In the genomic region with DNA sequence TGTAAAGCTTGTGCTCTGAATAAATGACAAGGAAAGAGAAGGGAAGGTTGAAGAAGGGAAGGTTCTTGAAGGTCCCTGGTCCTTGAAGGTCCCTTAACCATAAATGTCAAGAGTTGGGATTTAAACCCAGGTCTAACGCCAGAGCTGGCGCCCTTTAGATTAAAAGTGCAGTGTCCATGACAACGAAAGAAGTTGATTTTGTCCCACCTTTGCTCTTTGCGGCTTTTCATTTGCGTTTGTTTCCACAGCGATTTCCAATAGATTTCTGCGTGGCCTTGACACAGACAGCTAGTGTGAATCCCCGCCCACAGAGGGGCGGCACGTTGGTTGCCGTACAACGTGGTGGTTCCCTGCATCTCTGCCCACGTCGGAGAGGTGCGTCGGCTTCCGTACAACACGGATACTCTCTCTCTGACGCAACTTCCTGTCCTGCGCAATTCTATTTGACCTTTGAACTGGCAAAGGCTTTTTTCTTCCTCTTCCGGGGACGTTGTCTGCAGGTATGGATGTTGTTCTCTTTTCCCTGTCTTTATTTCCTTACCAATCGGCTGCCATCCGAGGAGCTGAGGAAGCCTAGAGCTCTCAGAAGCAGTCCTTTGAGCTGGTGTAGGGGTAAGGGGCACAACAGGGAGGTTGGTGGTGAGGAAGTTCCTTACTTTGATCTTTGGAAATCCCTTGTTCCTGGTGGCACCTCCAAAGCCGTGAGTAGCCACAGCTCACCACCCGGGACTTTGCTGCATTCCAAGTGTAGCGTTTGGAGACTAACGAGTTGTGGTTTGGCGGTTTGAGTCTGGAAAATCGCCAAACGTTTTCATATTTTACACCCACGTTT, we compare ENCODE assay signal across 1 cellular context.
TF ChIP-seq lines count a peak whose summit lies in the region.

A gene (plus strand): TSS at position 476 of the 832 bp plus-strand sequence. CDS start 1,384 bp downstream, outside the sequence.

TF ChIP-seq in HepG2, 621 proteins besides CTCF, POLR2A, EP300 and RAD21 (continued from another document and continues in another):
- TF ChIP-seq, protein P1, sequence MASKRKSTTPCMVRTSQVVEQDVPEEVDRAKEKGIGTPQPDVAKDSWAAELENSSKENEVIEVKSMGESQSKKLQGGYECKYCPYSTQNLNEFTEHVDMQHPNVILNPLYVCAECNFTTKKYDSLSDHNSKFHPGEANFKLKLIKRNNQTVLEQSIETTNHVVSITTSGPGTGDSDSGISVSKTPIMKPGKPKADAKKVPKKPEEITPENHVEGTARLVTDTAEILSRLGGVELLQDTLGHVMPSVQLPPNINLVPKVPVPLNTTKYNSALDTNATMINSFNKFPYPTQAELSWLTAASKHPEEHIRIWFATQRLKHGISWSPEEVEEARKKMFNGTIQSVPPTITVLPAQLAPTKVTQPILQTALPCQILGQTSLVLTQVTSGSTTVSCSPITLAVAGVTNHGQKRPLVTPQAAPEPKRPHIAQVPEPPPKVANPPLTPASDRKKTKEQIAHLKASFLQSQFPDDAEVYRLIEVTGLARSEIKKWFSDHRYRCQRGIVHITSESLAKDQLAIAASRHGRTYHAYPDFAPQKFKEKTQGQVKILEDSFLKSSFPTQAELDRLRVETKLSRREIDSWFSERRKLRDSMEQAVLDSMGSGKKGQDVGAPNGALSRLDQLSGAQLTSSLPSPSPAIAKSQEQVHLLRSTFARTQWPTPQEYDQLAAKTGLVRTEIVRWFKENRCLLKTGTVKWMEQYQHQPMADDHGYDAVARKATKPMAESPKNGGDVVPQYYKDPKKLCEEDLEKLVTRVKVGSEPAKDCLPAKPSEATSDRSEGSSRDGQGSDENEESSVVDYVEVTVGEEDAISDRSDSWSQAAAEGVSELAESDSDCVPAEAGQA (IDR thresholded peaks at IDR 0.05; ENCODE audit: low read depth): 0 out of 2 replicates have a peak, but pooled peaks have one; percentile 65
- TF ChIP-seq, protein P1 (CRISPR knock-in tag; IDR thresholded peaks at IDR 0.05; ENCODE audit: borderline replicate concordance): no peak
- TF ChIP-seq CCDC6 (CRISPR knock-in tag; IDR thresholded peaks at IDR 0.05) (peak; percentile 18; the same call in 1 of the 2 replicates), NR1H2 (CRISPR knock-in tag; IDR thresholded peaks at IDR 0.05; ENCODE audit: borderline replicate concordance, low read depth) (no peak), ZNF850 (CRISPR knock-in tag; conservative IDR thresholded peaks at IDR 0.05) (no peak), ZNF33A (CRISPR knock-in tag; IDR thresholded peaks at IDR 0.05; ENCODE audit: borderline replicate concordance) (no peak), ELF4 (CRISPR knock-in tag; IDR thresholded peaks at IDR 0.05; ENCODE audit: borderline replicate concordance) (0 out of 2 replicates have a peak, but pooled peaks have one; percentile 86), ZMYM3 (CRISPR knock-in tag; IDR thresholded peaks at IDR 0.05) (no peak), RCOR2 (CRISPR knock-in tag; IDR thresholded peaks at IDR 0.05) (no peak), BHLHE40 (IDR thresholded peaks at IDR 0.05; ENCODE audit: low read length) (no peak), ZNF547 (CRISPR knock-in tag; IDR thresholded peaks at IDR 0.05) (0 out of 2 replicates have a peak, but pooled peaks have one; percentile 57), ARNTL (CRISPR knock-in tag; IDR thresholded peaks at IDR 0.05) (no peak), KAT7 (CRISPR knock-in tag; IDR thresholded peaks at IDR 0.05; ENCODE audit: borderline replicate concordance) (peak; percentile 27; the same call in 1 of the 2 replicates), RFXANK (CRISPR knock-in tag; IDR thresholded peaks at IDR 0.05) (peak; percentile 72; the same call in 1 of the 2 replicates), DMAP1 (CRISPR knock-in tag; IDR thresholded peaks at IDR 0.05) (peak; percentile 92), ZNF598 (CRISPR knock-in tag; IDR thresholded peaks at IDR 0.05; ENCODE audit: borderline replicate concordance) (0 out of 2 replicates have a peak, but pooled peaks have one; percentile 80), ZNF317 (CRISPR knock-in tag; IDR thresholded peaks at IDR 0.05) (no peak), ZNF792 (CRISPR knock-in tag; IDR thresholded peaks at IDR 0.05) (peak; percentile 50; the same call in 1 of the 2 replicates), ZSCAN25 (CRISPR knock-in tag; IDR thresholded peaks at IDR 0.05) (no peak), MEF2D (CRISPR knock-in tag; IDR thresholded peaks at IDR 0.05) (no peak), ONECUT2 (CRISPR knock-in tag; IDR thresholded peaks at IDR 0.05) (no peak; the same call in 1 of the 2 replicates), HDAC1 (CRISPR knock-in tag; IDR thresholded peaks at IDR 0.05) (peak; percentile 74), AGO2 (optimal IDR thresholded peaks at IDR 0.05; ENCODE audit: low read depth, low read length) (no peak), ZNF616 (CRISPR knock-in tag; IDR thresholded peaks at IDR 0.05; ENCODE audit: low read depth) (no peak), ZNF776 (CRISPR knock-in tag; IDR thresholded peaks at IDR 0.05) (no peak), SIX1 (CRISPR knock-in tag; IDR thresholded peaks at IDR 0.05; ENCODE audit: borderline replicate concordance) (peak; percentile 51; the same call in 1 of the 2 replicates), SP140L (CRISPR knock-in tag; IDR thresholded peaks at IDR 0.05; ENCODE audit: borderline replicate concordance) (peak; percentile 96; the same call in 1 of the 2 replicates), SNAI1 (CRISPR knock-in tag; IDR thresholded peaks at IDR 0.05; ENCODE audit: borderline replicate concordance) (no peak), HES4 (CRISPR knock-in tag; IDR thresholded peaks at IDR 0.05; ENCODE audit: borderline replicate concordance) (no peak), NCOA1 (CRISPR knock-in tag; IDR thresholded peaks at IDR 0.05) (peak; percentile 84; the same call in 1 of the 2 replicates), MAZ (IDR thresholded peaks at IDR 0.05; ENCODE audit: borderline replicate concordance, low read depth, low read length) (0 out of 2 replicates have a peak, but pooled peaks have one; percentile 25), MAZ (CRISPR knock-in tag; IDR thresholded peaks at IDR 0.05; ENCODE audit: low read depth) (peak; percentile 50; the same call in 1 of the 2 replicates), NCOR1 (IDR thresholded peaks at IDR 0.05; ENCODE audit: borderline replicate concordance, low read length) (peak; percentile 95), SKI (IDR thresholded peaks at IDR 0.05; ENCODE audit: partially characterized antibody) (peak; percentile 46), FOXO1 (CRISPR knock-in tag; IDR thresholded peaks at IDR 0.05) (0 out of 2 replicates have a peak, but pooled peaks have one; percentile 28), SPEN (CRISPR knock-in tag; IDR thresholded peaks at IDR 0.05; ENCODE audit: low read depth) (peak; percentile 95; the same call in 1 of the 2 replicates), ZNF550 (CRISPR knock-in tag; IDR thresholded peaks at IDR 0.05; ENCODE audit: borderline replicate concordance) (no peak), POLR2AphosphoS5 (IDR thresholded peaks at IDR 0.05; ENCODE audit: low read depth, low read length) (peak; percentile 100), NR2F2 (IDR thresholded peaks at IDR 0.05; ENCODE audit: borderline replicate concordance, low read depth) (peak; percentile 72), ZNF644 (CRISPR knock-in tag; IDR thresholded peaks at IDR 0.05; ENCODE audit: low read depth) (peak; percentile 23; the same call in 1 of the 2 replicates), GATAD2A (CRISPR knock-in tag; IDR thresholded peaks at IDR 0.05) (peak; percentile 62), ZFX (CRISPR knock-in tag; IDR thresholded peaks at IDR 0.05; ENCODE audit: low read depth) (peak; percentile 58; the same call in 1 of the 2 replicates), SAP130 (CRISPR knock-in tag; IDR thresholded peaks at IDR 0.05; ENCODE audit: low read depth) (peak; percentile 94), ZNF33B (CRISPR knock-in tag; IDR thresholded peaks at IDR 0.05) (peak; percentile 88; the same call in 1 of the 2 replicates), ATF7-NPFF (CRISPR knock-in tag; IDR thresholded peaks at IDR 0.05; ENCODE audit: low read depth) (0 out of 2 replicates have a peak, but pooled peaks have one; percentile 63), RXRB (CRISPR knock-in tag; IDR thresholded peaks at IDR 0.05; ENCODE audit: borderline replicate concordance) (peak; percentile 62; the same call in 1 of the 2 replicates), ZBTB20 (CRISPR knock-in tag; IDR thresholded peaks at IDR 0.05; ENCODE audit: borderline replicate concordance, low read depth) (no peak; the same call in 1 of the 2 replicates)
- TF ChIP-seq, protein P2, sequence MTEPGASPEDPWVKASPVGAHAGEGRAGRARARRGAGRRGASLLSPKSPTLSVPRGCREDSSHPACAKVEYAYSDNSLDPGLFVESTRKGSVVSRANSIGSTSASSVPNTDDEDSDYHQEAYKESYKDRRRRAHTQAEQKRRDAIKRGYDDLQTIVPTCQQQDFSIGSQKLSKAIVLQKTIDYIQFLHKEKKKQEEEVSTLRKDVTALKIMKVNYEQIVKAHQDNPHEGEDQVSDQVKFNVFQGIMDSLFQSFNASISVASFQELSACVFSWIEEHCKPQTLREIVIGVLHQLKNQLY (CRISPR knock-in tag; IDR thresholded peaks at IDR 0.05): no peak
- TF ChIP-seq, protein P3, sequence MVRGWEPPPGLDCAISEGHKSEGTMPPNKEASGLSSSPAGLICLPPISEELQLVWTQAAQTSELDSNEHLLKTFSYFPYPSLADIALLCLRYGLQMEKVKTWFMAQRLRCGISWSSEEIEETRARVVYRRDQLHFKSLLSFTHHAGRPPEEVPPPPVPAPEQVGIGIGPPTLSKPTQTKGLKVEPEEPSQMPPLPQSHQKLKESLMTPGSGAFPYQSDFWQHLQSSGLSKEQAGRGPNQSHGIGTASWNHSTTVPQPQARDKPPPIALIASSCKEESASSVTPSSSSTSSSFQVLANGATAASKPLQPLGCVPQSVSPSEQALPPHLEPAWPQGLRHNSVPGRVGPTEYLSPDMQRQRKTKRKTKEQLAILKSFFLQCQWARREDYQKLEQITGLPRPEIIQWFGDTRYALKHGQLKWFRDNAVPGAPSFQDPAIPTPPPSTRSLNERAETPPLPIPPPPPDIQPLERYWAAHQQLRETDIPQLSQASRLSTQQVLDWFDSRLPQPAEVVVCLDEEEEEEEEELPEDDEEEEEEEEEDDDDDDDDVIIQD (CRISPR knock-in tag; IDR thresholded peaks at IDR 0.05; ENCODE audit: low read depth): peak; percentile 58
- TF ChIP-seq, protein P4, sequence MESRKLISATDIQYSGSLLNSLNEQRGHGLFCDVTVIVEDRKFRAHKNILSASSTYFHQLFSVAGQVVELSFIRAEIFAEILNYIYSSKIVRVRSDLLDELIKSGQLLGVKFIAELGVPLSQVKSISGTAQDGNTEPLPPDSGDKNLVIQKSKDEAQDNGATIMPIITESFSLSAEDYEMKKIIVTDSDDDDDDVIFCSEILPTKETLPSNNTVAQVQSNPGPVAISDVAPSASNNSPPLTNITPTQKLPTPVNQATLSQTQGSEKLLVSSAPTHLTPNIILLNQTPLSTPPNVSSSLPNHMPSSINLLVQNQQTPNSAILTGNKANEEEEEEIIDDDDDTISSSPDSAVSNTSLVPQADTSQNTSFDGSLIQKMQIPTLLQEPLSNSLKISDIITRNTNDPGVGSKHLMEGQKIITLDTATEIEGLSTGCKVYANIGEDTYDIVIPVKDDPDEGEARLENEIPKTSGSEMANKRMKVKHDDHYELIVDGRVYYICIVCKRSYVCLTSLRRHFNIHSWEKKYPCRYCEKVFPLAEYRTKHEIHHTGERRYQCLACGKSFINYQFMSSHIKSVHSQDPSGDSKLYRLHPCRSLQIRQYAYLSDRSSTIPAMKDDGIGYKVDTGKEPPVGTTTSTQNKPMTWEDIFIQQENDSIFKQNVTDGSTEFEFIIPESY (CRISPR knock-in tag; IDR thresholded peaks at IDR 0.05): peak; percentile 18; the same call in 1 of the 2 replicates
- TF ChIP-seq, protein P5, sequence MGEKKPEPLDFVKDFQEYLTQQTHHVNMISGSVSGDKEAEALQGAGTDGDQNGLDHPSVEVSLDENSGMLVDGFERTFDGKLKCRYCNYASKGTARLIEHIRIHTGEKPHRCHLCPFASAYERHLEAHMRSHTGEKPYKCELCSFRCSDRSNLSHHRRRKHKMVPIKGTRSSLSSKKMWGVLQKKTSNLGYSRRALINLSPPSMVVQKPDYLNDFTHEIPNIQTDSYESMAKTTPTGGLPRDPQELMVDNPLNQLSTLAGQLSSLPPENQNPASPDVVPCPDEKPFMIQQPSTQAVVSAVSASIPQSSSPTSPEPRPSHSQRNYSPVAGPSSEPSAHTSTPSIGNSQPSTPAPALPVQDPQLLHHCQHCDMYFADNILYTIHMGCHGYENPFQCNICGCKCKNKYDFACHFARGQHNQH (CRISPR knock-in tag; IDR thresholded peaks at IDR 0.05): peak; percentile 89
- TF ChIP-seq, protein P6, sequence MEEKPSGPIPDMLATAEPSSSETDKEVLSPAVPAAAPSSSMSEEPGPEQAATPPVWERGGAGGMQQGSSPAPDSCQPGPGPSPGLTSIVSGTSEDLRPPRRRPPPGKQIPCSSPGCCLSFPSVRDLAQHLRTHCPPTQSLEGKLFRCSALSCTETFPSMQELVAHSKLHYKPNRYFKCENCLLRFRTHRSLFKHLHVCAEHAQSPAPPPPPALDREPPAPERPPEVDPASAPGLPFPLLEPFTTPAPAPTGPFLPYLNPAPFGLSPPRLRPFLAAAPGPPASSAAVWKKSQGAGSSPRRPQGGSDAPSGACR (CRISPR knock-in tag; IDR thresholded peaks at IDR 0.05): 0 out of 2 replicates have a peak, but pooled peaks have one; percentile 65
